In genomic region chr16:24036038-24036543, GRCh38 we compare ENCODE assay signal across 9 cellular contexts.
"Had no signal": no experiment of that assay in that cellular context is flagged by ENCODE, and none has a peak within 500 bp of the region (broad histone marks: within the 10 kb centered on the region; RNA-seq: fewer than 3 reads in every experiment).

No MANE protein-coding gene starts in this region.

- H3K9me3 Mint-ChIP-seq: activated T-cell treated with anti-CD3 and anti-CD28 coated beads, Interleukin-2, amount 50 U/mL, for 4 hours had no signal

- H3K27me3 ChIP-seq: gastrocnemius medialis, thyroid gland, uterus had no signal

- DNase-seq: activated CD4-positive, CD25-positive, alpha-beta regulatory T cell; activated gamma-delta T cell; gastrocnemius medialis; kidney; left ventricle myocardium inferior had no signal

- H3K36me3 ChIP-seq: cardiac muscle cell, gastrocnemius medialis, left ventricle myocardium inferior, thyroid gland, uterus had no signal

- H3K4me1 ChIP-seq: gastrocnemius medialis, left ventricle myocardium inferior, thyroid gland, uterus had no signal

- H3K4me3 ChIP-seq: cardiac muscle cell, gastrocnemius medialis, left ventricle myocardium inferior, thyroid gland, uterus had no signal

- ATAC-seq: gastrocnemius medialis had no signal

- H3K27ac ChIP-seq: cardiac muscle cell, gastrocnemius medialis, left ventricle myocardium inferior, thyroid gland, uterus had no signal

- H3K9me3 ChIP-seq: gastrocnemius medialis, thyroid gland, uterus had no signal
